In genomic region chr4:56606385-56606784, GRCh38 we compare ENCODE assay signal across 36 cellular contexts.
"Had no signal": no experiment of that assay in that cellular context is flagged by ENCODE, and none has a peak within 500 bp of the region (broad histone marks: within the 10 kb centered on the region; RNA-seq: fewer than 3 reads in every experiment).

No MANE protein-coding gene starts in this region.

- H3K4me3 Mint-ChIP-seq: activated CD4-positive, alpha-beta memory T cell treated with anti-CD3 and anti-CD28 coated beads, Interleukin-2, amount 10 ng/mL, durations not matched to agents 7 days and 5 days; activated CD4-positive, alpha-beta T cell treated with anti-CD3 and anti-CD28 coated beads, Interleukin-2, amount 10 ng/mL, durations not matched to agents 7 days and 5 days; activated T-cell treated with anti-CD3 and anti-CD28 coated beads, Interleukin-2, amount 50 U/mL, for 4 hours; activated T-helper 17 cell treated with anti-CD3 and anti-CD28 coated beads, Interleukin-2, amount 50 U/mL, for 72 hours; effector memory CD8-positive, alpha-beta T cell; mesothelial cell of epicardium; naive B cell; stimulated activated memory B cell treated with anti-CD40 and anti-IgM and Interleukin-4, amounts not matched to agents 10 μg/mL and 1 μg/mL and 100 μg/mL, for 72 hours; stimulated activated naive CD8-positive, alpha-beta T cell treated with anti-CD3 and anti-CD28 coated beads, Interleukin-15, amount 100 ng/mL, for 72 hours had no signal

- H3K27me3 ChIP-seq: brain microvascular endothelial cell, pancreas, thyroid gland, upper lobe of left lung had no signal

- DNase-seq: activated CD4-positive, alpha-beta memory T cell treated with anti-CD3 and anti-CD28 coated beads, Interleukin-2, amount 10 ng/mL, durations not matched to agents 7 days and 5 days; activated CD4-positive, alpha-beta T cell treated with anti-CD3 and anti-CD28 coated beads for 1 hour; activated CD4-positive, alpha-beta T cell treated with anti-CD3 and anti-CD28 coated beads, Interleukin-2, amount 10 ng/mL, durations not matched to agents 7 days and 5 days; activated gamma-delta T cell treated with Interleukin-2 at 50 U/mL for 16 hours; activated naive CD4-positive, alpha-beta T cell treated with anti-CD3 and anti-CD28 coated beads, Interleukin-2, amount 50 U/mL, for 16 hours; activated T-cell treated with anti-CD3 and anti-CD28 coated beads, Interleukin-2, amount 50 U/mL, for 4 hours; amniotic stem cell; brain microvascular endothelial cell; dorsolateral prefrontal cortex; effector memory CD8-positive, alpha-beta T cell; foreskin fibroblast; heart left ventricle; hypothalamus; kidney; left colon; mammary epithelial cell; naive B cell; nephron progenitor cell; pancreas; retina; small intestine; stimulated activated CD4-positive, alpha-beta T cell treated with anti-CD3 and anti-CD28 coated beads, Interleukin-4, amount 100 ng/mL, for 24 hours; stimulated activated CD8-positive, alpha-beta memory T cell treated with anti-CD3 and anti-CD28 coated beads, Interleukin-4, amount 100 ng/mL, for 48 hours; stimulated activated naive CD8-positive, alpha-beta T cell treated with anti-CD3 and anti-CD28 coated beads, Interleukin-15, amount 100 ng/mL, for 72 hours; substantia nigra; T-helper 2 cell; thyroid gland; upper lobe of left lung had no signal

- H3K36me3 ChIP-seq: brain microvascular endothelial cell, heart left ventricle, pancreas, prostate gland, thyroid gland, upper lobe of left lung had no signal

- FAIRE-seq: astrocyte, endothelial cell of umbilical vein, kidney, pancreas, small intestine had no signal

- H3K27ac ChIP-seq: brain microvascular endothelial cell, coronary artery, dorsolateral prefrontal cortex, heart left ventricle, pancreas, prostate gland, thyroid gland, upper lobe of left lung had no signal

- H3K9me3 ChIP-seq: heart left ventricle, pancreas, prostate gland, thyroid gland, upper lobe of left lung had no signal

- H3K4me1 ChIP-seq: heart left ventricle, pancreas, prostate gland, thyroid gland, upper lobe of left lung had no signal

- H3K27ac Mint-ChIP-seq: activated CD4-positive, alpha-beta memory T cell treated with anti-CD3 and anti-CD28 coated beads, Interleukin-2, amount 10 ng/mL, durations not matched to agents 7 days and 5 days; activated CD4-positive, alpha-beta T cell treated with anti-CD3 and anti-CD28 coated beads, Interleukin-2, amount 10 ng/mL, durations not matched to agents 7 days and 5 days; activated T-helper 17 cell treated with anti-CD3 and anti-CD28 coated beads, Interleukin-2, amount 50 U/mL, for 72 hours; mesothelial cell of epicardium; naive B cell; nephron progenitor cell; stimulated activated memory B cell treated with anti-CD40 and anti-IgM and Interleukin-4, amounts not matched to agents 10 μg/mL and 1 μg/mL and 100 μg/mL, for 72 hours; stimulated activated naive CD8-positive, alpha-beta T cell treated with anti-CD3 and anti-CD28 coated beads, Interleukin-15, amount 100 ng/mL, for 72 hours had no signal

- H3K36me3 Mint-ChIP-seq: mesothelial cell of epicardium; naive B cell; stimulated activated memory B cell treated with anti-CD40 and anti-IgM and Interleukin-4, amounts not matched to agents 10 μg/mL and 1 μg/mL and 100 μg/mL, for 72 hours had no signal

- H3K4me3 ChIP-seq: coronary artery, dorsolateral prefrontal cortex, heart left ventricle, pancreas, prostate gland, thyroid gland, upper lobe of left lung had no signal

- H3K4me1 Mint-ChIP-seq: activated CD4-positive, alpha-beta T cell treated with anti-CD3 and anti-CD28 coated beads, Interleukin-2, amount 10 ng/mL, durations not matched to agents 7 days and 5 days; activated T-helper 17 cell treated with anti-CD3 and anti-CD28 coated beads, Interleukin-2, amount 50 U/mL, for 72 hours; mesothelial cell of epicardium; naive B cell; stimulated activated memory B cell treated with anti-CD40 and anti-IgM and Interleukin-4, amounts not matched to agents 10 μg/mL and 1 μg/mL and 100 μg/mL, for 72 hours; stimulated activated naive CD8-positive, alpha-beta T cell treated with anti-CD3 and anti-CD28 coated beads, Interleukin-15, amount 100 ng/mL, for 72 hours had no signal

- ATAC-seq: activated T-cell treated with anti-CD3 and anti-CD28 coated beads, Interleukin-2, amount 50 U/mL, for 4 hours; activated T-helper 17 cell treated with anti-CD3 and anti-CD28 coated beads, Interleukin-2, amount 50 U/mL, for 72 hours; effector memory CD8-positive, alpha-beta T cell; heart left ventricle; left colon; pancreas; sciatic nerve; stimulated activated memory B cell treated with anti-CD40 and anti-IgM and Interleukin-4, amounts not matched to agents 10 μg/mL and 1 μg/mL and 100 μg/mL, for 72 hours; stimulated activated naive CD8-positive, alpha-beta T cell treated with anti-CD3 and anti-CD28 coated beads, Interleukin-15, amount 100 ng/mL, for 72 hours had no signal

- H3K9me3 Mint-ChIP-seq: activated CD4-positive, alpha-beta memory T cell treated with anti-CD3 and anti-CD28 coated beads, Interleukin-2, amount 10 ng/mL, durations not matched to agents 7 days and 5 days; activated CD4-positive, alpha-beta T cell treated with anti-CD3 and anti-CD28 coated beads, Interleukin-2, amount 10 ng/mL, durations not matched to agents 7 days and 5 days; activated T-cell treated with anti-CD3 and anti-CD28 coated beads, Interleukin-2, amount 50 U/mL, for 4 hours; activated T-helper 17 cell treated with anti-CD3 and anti-CD28 coated beads, Interleukin-2, amount 50 U/mL, for 72 hours; effector memory CD8-positive, alpha-beta T cell; stimulated activated memory B cell treated with anti-CD40 and anti-IgM and Interleukin-4, amounts not matched to agents 10 μg/mL and 1 μg/mL and 100 μg/mL, for 72 hours had no signal
